1 cellular context compared by ENCODE assay signal in the genomic region with DNA sequence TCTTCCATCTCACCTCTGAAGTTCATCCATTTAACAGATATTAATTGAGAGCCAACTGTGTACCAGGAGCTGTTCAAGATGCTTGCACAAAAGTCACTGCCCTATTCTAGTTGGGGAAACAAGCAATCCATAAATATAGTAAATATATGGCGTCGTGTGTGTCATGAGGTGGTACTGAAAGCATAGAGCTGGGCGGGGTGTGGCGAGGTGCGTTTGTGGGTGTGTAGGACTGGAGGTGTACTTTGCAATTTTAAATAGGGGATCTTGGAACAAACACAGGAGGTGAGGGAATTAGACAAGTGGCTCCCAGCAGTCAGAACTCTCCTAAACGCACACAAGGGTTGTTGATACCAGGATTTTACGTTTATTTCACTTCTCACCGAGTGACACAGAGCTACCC.
TF ChIP-seq lines count a peak whose summit lies in the region.

No MANE protein-coding gene starts in this region.

TF ChIP-seq in HepG2, 621 proteins besides CTCF, POLR2A, EP300 and RAD21:
- no peak for TF ChIP-seq CBX5 (CRISPR knock-in tag; IDR thresholded peaks at IDR 0.05; ENCODE audit: borderline replicate concordance)
- TF ChIP-seq FOXO4 (CRISPR knock-in tag; conservative IDR thresholded peaks at IDR 0.05) = no peak
- TF ChIP-seq NCOA5 (CRISPR knock-in tag; IDR thresholded peaks at IDR 0.05) = no peak
- no peak for TF ChIP-seq MAZ (IDR thresholded peaks at IDR 0.05; ENCODE audit: borderline replicate concordance, low read depth, low read length)
- no peak for TF ChIP-seq MAZ (CRISPR knock-in tag; IDR thresholded peaks at IDR 0.05; ENCODE audit: low read depth)
- no peak for TF ChIP-seq ZNF124 (CRISPR knock-in tag; IDR thresholded peaks at IDR 0.05)
- TF ChIP-seq NFATC3 (CRISPR knock-in tag; IDR thresholded peaks at IDR 0.05) = no peak
- no peak for TF ChIP-seq MEF2D (CRISPR knock-in tag; IDR thresholded peaks at IDR 0.05)
- TF ChIP-seq, protein P1, sequence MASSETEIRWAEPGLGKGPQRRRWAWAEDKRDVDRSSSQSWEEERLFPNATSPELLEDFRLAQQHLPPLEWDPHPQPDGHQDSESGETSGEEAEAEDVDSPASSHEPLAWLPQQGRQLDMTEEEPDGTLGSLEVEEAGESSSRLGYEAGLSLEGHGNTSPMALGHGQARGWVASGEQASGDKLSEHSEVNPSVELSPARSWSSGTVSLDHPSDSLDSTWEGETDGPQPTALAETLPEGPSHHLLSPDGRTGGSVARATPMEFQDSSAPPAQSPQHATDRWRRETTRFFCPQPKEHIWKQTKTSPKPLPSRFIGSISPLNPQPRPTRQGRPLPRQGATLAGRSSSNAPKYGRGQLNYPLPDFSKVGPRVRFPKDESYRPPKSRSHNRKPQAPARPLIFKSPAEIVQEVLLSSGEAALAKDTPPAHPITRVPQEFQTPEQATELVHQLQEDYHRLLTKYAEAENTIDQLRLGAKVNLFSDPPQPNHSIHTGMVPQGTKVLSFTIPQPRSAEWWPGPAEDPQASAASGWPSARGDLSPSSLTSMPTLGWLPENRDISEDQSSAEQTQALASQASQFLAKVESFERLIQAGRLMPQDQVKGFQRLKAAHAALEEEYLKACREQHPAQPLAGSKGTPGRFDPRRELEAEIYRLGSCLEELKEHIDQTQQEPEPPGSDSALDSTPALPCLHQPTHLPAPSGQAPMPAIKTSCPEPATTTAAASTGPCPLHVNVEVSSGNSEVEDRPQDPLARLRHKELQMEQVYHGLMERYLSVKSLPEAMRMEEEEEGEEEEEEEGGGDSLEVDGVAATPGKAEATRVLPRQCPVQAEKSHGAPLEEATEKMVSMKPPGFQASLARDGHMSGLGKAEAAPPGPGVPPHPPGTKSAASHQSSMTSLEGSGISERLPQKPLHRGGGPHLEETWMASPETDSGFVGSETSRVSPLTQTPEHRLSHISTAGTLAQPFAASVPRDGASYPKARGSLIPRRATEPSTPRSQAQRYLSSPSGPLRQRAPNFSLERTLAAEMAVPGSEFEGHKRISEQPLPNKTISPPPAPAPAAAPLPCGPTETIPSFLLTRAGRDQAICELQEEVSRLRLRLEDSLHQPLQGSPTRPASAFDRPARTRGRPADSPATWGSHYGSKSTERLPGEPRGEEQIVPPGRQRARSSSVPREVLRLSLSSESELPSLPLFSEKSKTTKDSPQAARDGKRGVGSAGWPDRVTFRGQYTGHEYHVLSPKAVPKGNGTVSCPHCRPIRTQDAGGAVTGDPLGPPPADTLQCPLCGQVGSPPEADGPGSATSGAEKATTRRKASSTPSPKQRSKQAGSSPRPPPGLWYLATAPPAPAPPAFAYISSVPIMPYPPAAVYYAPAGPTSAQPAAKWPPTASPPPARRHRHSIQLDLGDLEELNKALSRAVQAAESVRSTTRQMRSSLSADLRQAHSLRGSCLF (CRISPR knock-in tag; IDR thresholded peaks at IDR 0.05; ENCODE audit: borderline replicate concordance) = no peak
- no peak for TF ChIP-seq ZBTB44 (CRISPR knock-in tag; IDR thresholded peaks at IDR 0.05)
